16 cellular contexts compared by ENCODE assay signal in the genomic region with DNA sequence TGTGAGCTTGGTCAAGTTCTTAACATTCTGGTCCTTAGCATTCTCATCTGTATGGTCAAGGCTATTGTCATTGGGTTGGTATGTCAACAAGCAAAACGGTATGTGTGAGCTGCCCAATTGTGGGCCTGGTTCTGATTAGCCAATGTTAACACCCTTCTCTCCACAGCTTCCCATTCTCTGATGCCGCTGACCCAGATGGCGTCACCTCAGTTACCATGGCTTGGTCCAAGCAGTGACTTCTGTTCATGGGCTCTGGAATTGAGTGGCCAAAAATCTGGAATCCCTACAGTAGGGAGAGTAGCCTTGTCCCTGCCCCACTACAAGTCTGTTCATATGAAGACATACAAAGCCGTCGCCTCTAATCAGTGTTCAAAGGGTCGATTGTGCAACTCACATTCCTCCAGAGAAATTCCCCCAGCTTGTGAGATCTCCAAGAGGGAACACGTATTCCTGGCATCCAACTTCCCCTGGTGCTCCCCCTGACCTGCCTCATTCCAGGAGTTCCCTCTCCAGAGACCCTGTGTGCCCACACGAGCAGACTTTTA. TPM values are rescaled to one million over a fixed set of nuclear protein-coding genes. Genes with fewer than 3 reads are reported as not detected.
DNase-seq lines count a peak whose midpoint lies in the region; ATAC-seq, FAIRE-seq and TF ChIP-seq lines count a peak whose summit lies in the region.
"Had no signal": no experiment of that assay in that cellular context is flagged by ENCODE, and none has a peak within 500 bp of the region (broad histone marks: within the 10 kb centered on the region; RNA-seq: fewer than 3 reads in every experiment).

No MANE protein-coding gene starts in this region.

- H3K9me3 ChIP-seq in H9 (ENCODE audit: control insufficient read depth, low read depth, low read length) = no peaks in the 10 kb centered on the region
- no peaks in the 10 kb centered on the region for H3K9me3 ChIP-seq in small intestine (ENCODE audit: control insufficient read depth, low read depth)

- no peak overlapping the region for H2BK5ac ChIP-seq in H9 (ENCODE audit: insufficient read length, low read length)

- no peak overlapping the region for H3K4me3 Mint-ChIP-seq in H9
- H3K4me3 Mint-ChIP-seq: naive B cell had no signal

- FAIRE-seq in small intestine (lab: Jason Lieb, UNC) = no peak
- FAIRE-seq: D721Med had no signal

- H3K27ac ChIP-seq in H9 (ENCODE audit: insufficient read length, low read depth, low read length) = no peak overlapping the region
- peak overlapping the region in 1 of 2 donors; percentile 34 for H3K27ac ChIP-seq in small intestine (ENCODE audit: low read depth in 1 of 2, low read length in 1 of 2)

- H2AK5ac ChIP-seq in H9 (ENCODE audit: insufficient read length, low read length) = no peak overlapping the region

- H2BK15ac ChIP-seq in H9 (ENCODE audit: low read depth, low read length) = no peak overlapping the region

- intact Hi-C loops in left colon (cut with DNase I, micrococcal nuclease) = no loop called here
- intact Hi-C loops in posterior cingulate gyrus (cut with DNase I) = no loop called here

- H3K4me1 Mint-ChIP-seq in H9 = peaks cover 3 to 8% of the 10 kb centered on the region in 2 experiments
- H3K4me1 Mint-ChIP-seq: naive B cell had no signal

- H3K14ac ChIP-seq in H9 (ENCODE audit: insufficient read depth, low read length) = no peak overlapping the region

- DNase-seq in H9 = no peak
- DNase-seq in cardiac fibroblast (ENCODE audit: low read depth in 2 of 2) = peak; percentile 67 to 89
- no peak for DNase-seq in left colon
- DNase-seq in small intestine = peak; percentile 89
- DNase-seq in stimulated activated naive CD4-positive, alpha-beta T cell treated with Interleukin-2 at 50 U/mL for 16 hours (lab: John Stamatoyannopoulos, UW) = no peak
- DNase-seq in NCI-H187 (lab: John Stamatoyannopoulos, UW) = no peak
- DNase-seq in posterior cingulate gyrus = no peak
- no peak for DNase-seq in hypothalamus (lab: John Stamatoyannopoulos, UW)
- DNase-seq: activated CD8-positive, alpha-beta memory T cell treated with anti-CD3 and anti-CD28 coated beads, Interleukin-2, amount 50 U/mL, for 48 hours; naive B cell; NCI-H2081 treated with DMSO at 0.1 percent for 48 hours; OCI-M1; stimulated activated naive CD8-positive, alpha-beta T cell treated with anti-CD3 and anti-CD28 coated beads, Interleukin-15, Interleukin-2, amounts not matched to agents 100 U/mL and 50 U/mL, for 24 hours had no signal

- no peak overlapping the region for H2AFZ ChIP-seq in H9 (ENCODE audit: low read length)

- no peak for TF ChIP-seq CTCF in H9 (conservative IDR thresholded peaks at IDR 0.05)
- TF ChIP-seq CTCF in cardiac fibroblast (IDR thresholded peaks at IDR 0.05; ENCODE audit: low read depth, low read length) = no peak

- H2BK120ac ChIP-seq in H9 (ENCODE audit: low read depth, low read length, poor library complexity, severe bottlenecking) = no peak overlapping the region

- no peaks in the 10 kb centered on the region for H3K27me3 ChIP-seq in H9 (ENCODE audit: insufficient read depth, low read length)
- no peaks in the 10 kb centered on the region for H3K27me3 ChIP-seq in small intestine (ENCODE audit: control insufficient read depth in 2 of 2, insufficient read depth in 2 of 2, low read length in 2 of 2)

- H3K4ac ChIP-seq in H9 (ENCODE audit: low read depth, low read length) = no peak overlapping the region

- H2BK20ac ChIP-seq in H9 (ENCODE audit: low read depth, low read length, poor library complexity, severe bottlenecking) = no peak overlapping the region

- H3K4me3 ChIP-seq in cardiac fibroblast (replicated peaks in 1 of 2; ENCODE audit: low read depth in 2 of 2, low read length in 2 of 2) (no peak overlapping the region), small intestine (ENCODE audit: low read depth in 1 of 2, low read length in 2 of 2) (no peak overlapping the region)

- no peaks in the 10 kb centered on the region for H3K36me3 ChIP-seq in small intestine (ENCODE audit: control insufficient read depth in 2 of 2, insufficient read depth in 2 of 2, low read length in 2 of 2)

- WGBS in H9 (ENCODE audit: extremely low coverage, insufficient read length, low lambda C conversion rate) = no CpG with 5 or more reads among the region's 8 CpGs
- WGBS in small intestine, 3 donors = 25 to 49% (median 36%) methylated on average over 8 of the region's 8 CpGs

- H3K36me3 Mint-ChIP-seq in H9 (ENCODE audit: insufficient read depth in 1 of 3, low read depth in 3 of 3) = peaks cover 16 to 40% (median 32%) of the 10 kb centered on the region in 3 experiments; a peak in 6 of 7 replicates
- H3K36me3 Mint-ChIP-seq: naive B cell had no signal

- peak overlapping the region; percentile 18 for H3K18ac ChIP-seq in H9 (ENCODE audit: insufficient read length, low read depth, low read length)

- H3K9ac ChIP-seq in H9 (ENCODE audit: extremely low read depth, insufficient read length, low read length) = no peak overlapping the region

- ATAC-seq in left colon = peak; percentile 30
- ATAC-seq: stimulated activated naive CD8-positive, alpha-beta T cell treated with anti-CD3 and anti-CD28 coated beads, Interleukin-15, Interleukin-2, amounts not matched to agents 100 U/mL and 50 U/mL, for 24 hours had no signal

- H4K5ac ChIP-seq in H9 (ENCODE audit: insufficient read length, low read depth, low read length) = no peak overlapping the region

- H4K8ac ChIP-seq in H9 (replicated peaks; ENCODE audit: insufficient read length, low read depth, low read length) = no peak overlapping the region

- no peak overlapping the region for H3K56ac ChIP-seq in H9 (ENCODE audit: insufficient read length, low read depth, low read length)

- no peak overlapping the region for H2BK12ac ChIP-seq in H9 (ENCODE audit: insufficient read length, low read depth, low read length)

- H3K4me2 ChIP-seq in H9 (ENCODE audit: insufficient read depth, insufficient read length, low read length) = no peak overlapping the region

- no peak overlapping the region for H3T11ph ChIP-seq in H9 (ENCODE audit: low read length)

- H3K9me3 Mint-ChIP-seq in H9 = no peaks in the 10 kb centered on the region

- no peaks in the 10 kb centered on the region for H3K79me1 ChIP-seq in H9 (ENCODE audit: insufficient read depth, low read depth, low read length, poor library complexity, severe bottlenecking)

- H3K23ac ChIP-seq in H9 (ENCODE audit: insufficient read length, low read depth, low read length) = no peak overlapping the region

- H3K23me2 ChIP-seq in H9 (ENCODE audit: insufficient read length, low read depth, low read length, poor library complexity, severe bottlenecking) = no peaks in the 10 kb centered on the region

- peak overlapping the region in 1 of 3 experiments; percentile 21; a peak in 1 of 7 replicates for H3K27ac Mint-ChIP-seq in H9
- H3K27ac Mint-ChIP-seq: naive B cell had no signal

- no peaks in the 10 kb centered on the region for H3K79me2 ChIP-seq in H9 (ENCODE audit: insufficient read depth, low read length)

- H4K91ac ChIP-seq in H9 (ENCODE audit: insufficient read length, low read depth, low read length) = no peak overlapping the region

- no peaks in the 10 kb centered on the region for H4K20me1 ChIP-seq in H9 (ENCODE audit: control insufficient read depth, insufficient read depth, insufficient read length)

- H3K4me1 ChIP-seq in H9 (ENCODE audit: insufficient read depth, low read length) (no peaks in the 10 kb centered on the region), small intestine (ENCODE audit: control insufficient read depth in 2 of 2, insufficient read depth in 1 of 2, low read depth in 1 of 2, low read length in 1 of 2) (peaks cover 0 to 4% of the 10 kb centered on the region in 2 donors)

- H3K27me3 Mint-ChIP-seq in H9 (ENCODE audit: low read depth) = no peaks in the 10 kb centered on the region; the same call in 1 of the 2 replicates

RNA-seq across cellular contexts. Expression of gene TMEM98, which starts 15.8 kb away (rescaled TPM):
- total RNA-seq in H9 (2021) (78.4 and 79.8 TPM in 2 replicates), left colon (100 to 1,000 TPM; 111 to 114 TPM)
- polyA plus RNA-seq in small intestine = 10 to 100 TPM; 52.8 to 88.7 (median 68.4) TPM

RNA-seq across cellular contexts. Expression of gene SPACA3, which starts 47.9 kb away (rescaled TPM):
- total RNA-seq in H9 (2021) = not detected in 2 replicates
- not detected for total RNA-seq in left colon
- polyA plus RNA-seq in small intestine = under 1 TPM in 1 of 3 donors, not detected in 2; 0.18 TPM
- total RNA-seq: chondrocyte, glomerular endothelial cell had no signal

Comparison
In these comparisons a context has a peak if more than half of its experiments do, and no peak if none do; other contexts are left out.
1. DNase-seq: peak in cardiac fibroblast (2 of 2) and small intestine (single experiment); none in H9 (single experiment), left colon (0 of 2), stimulated activated naive CD4-positive, alpha-beta T cell treated with Interleukin-2 at 50 U/mL for 16 hours (single experiment), NCI-H187 (0 of 2), posterior cingulate gyrus (0 of 10) and hypothalamus (0 of 51).